9 cellular contexts compared by ENCODE assay signal in genomic region chr1:62530516-62531154, GRCh38.
DNase-seq lines count a peak whose midpoint lies in the region; ATAC-seq, FAIRE-seq and TF ChIP-seq lines count a peak whose summit lies in the region.
"Had no signal": no experiment of that assay in that cellular context is flagged by ENCODE, and none has a peak within 500 bp of the region (broad histone marks: within the 10 kb centered on the region; RNA-seq: fewer than 3 reads in every experiment).

No MANE protein-coding gene starts in this region.

- H3K27ac ChIP-seq in right lobe of liver = peak overlapping the region in 1 of 3 donors; percentile 63

- in situ Hi-C loops in Caki2 (cut with HindIII; ENCODE audit: low pct_unique_long_range_greater_than_20kb, low sequenced_read_pairs) = no loop called here

- TF ChIP-seq CTCF in LNCaP clone FGC (IDR thresholded peaks at IDR 0.05; ENCODE audit: control insufficient read depth, extremely low read depth, insufficient read depth) = peak; percentile 90
- TF ChIP-seq CTCF in chondrocyte (IDR thresholded peaks at IDR 0.05) = peak; percentile 88
- peak; percentile 65 to 79 (median 78) for TF ChIP-seq CTCF in right lobe of liver (IDR thresholded peaks at IDR 0.05)

- intact Hi-C loops in right lobe of liver (cut with DNase I) = no loop called here

- no peak for TF ChIP-seq POLR2A in right lobe of liver (IDR thresholded peaks at IDR 0.05)

- no peaks in the 10 kb centered on the region for H3K36me3 ChIP-seq in right lobe of liver

- peaks cover 0 to 23% (median 11%) of the 10 kb centered on the region in 4 donors for H3K4me1 ChIP-seq in right lobe of liver

- peak overlapping the region; percentile 50 for H3K27ac Mint-ChIP-seq in chondrocyte (ENCODE audit: unreplicated experiment)
- H3K27ac Mint-ChIP-seq: stimulated activated naive CD8-positive, alpha-beta T cell treated with anti-CD3 and anti-CD28 coated beads, Interleukin-15, Interleukin-2, amounts not matched to agents 100 ng/mL and 50 ng/mL, for 24 hours had no signal

- H3K36me3 Mint-ChIP-seq in chondrocyte (ENCODE audit: low read depth) = peaks cover 9% of the 10 kb centered on the region

- no peaks in the 10 kb centered on the region for H3K27me3 ChIP-seq in right lobe of liver

- 46% methylated on average over 6 of the region's 6 CpGs for WGBS in right lobe of liver (ENCODE audit: insufficient coverage, low coverage, low lambda C conversion rate, missing lambda C conversion rate)

- H3K27me3 Mint-ChIP-seq in chondrocyte (ENCODE audit: low read depth) = no peaks in the 10 kb centered on the region
- H3K27me3 Mint-ChIP-seq: stimulated activated naive CD8-positive, alpha-beta T cell treated with anti-CD3 and anti-CD28 coated beads, Interleukin-15, Interleukin-2, amounts not matched to agents 100 ng/mL and 50 ng/mL, for 24 hours had no signal

- no peak overlapping the region for H3K4me3 Mint-ChIP-seq in chondrocyte (ENCODE audit: unreplicated experiment)
- H3K4me3 Mint-ChIP-seq: stimulated activated naive CD8-positive, alpha-beta T cell treated with anti-CD3 and anti-CD28 coated beads, Interleukin-15, Interleukin-2, amounts not matched to agents 100 ng/mL and 50 ng/mL, for 24 hours had no signal

- ATAC-seq in right lobe of liver = peak; percentile 95 to 99 (median 96)
- no peak for ATAC-seq in GM18517 (IDR thresholded peaks at IDR 0.05; ENCODE audit: unreplicated experiment)

- H3K4me3 ChIP-seq in LNCaP clone FGC (ENCODE audit: low read depth, low read length) (no peak overlapping the region), right lobe of liver (no peak overlapping the region)

- DNase-seq in Caki2 (ENCODE audit: low read depth) = peak; percentile 21
- DNase-seq in LNCaP clone FGC (ENCODE audit: low read depth) = peak; percentile 63
- no peak for DNase-seq in chondrocyte (ENCODE audit: low spot score)
- peak; percentile 72 to 83 (median 77) for DNase-seq in right lobe of liver
- no peak for DNase-seq in RCC 7860 (ENCODE audit: low spot score)
- DNase-seq in NCI-H774 (lab: John Stamatoyannopoulos, UW) = no peak
- DNase-seq in SKM-1 treated with dmso at 0.1 percent for 144 hours (lab: John Stamatoyannopoulos, UW; ENCODE audit: unreplicated experiment) = no peak

- H3K9me3 Mint-ChIP-seq in chondrocyte (ENCODE audit: low read depth) = no peaks in the 10 kb centered on the region
- H3K9me3 Mint-ChIP-seq: stimulated activated naive CD8-positive, alpha-beta T cell treated with anti-CD3 and anti-CD28 coated beads, Interleukin-15, Interleukin-2, amounts not matched to agents 100 ng/mL and 50 ng/mL, for 24 hours had no signal

- no peaks in the 10 kb centered on the region for H3K9me3 ChIP-seq in right lobe of liver

- no peak for FAIRE-seq in RCC 7860 (lab: Jason Lieb, UNC)

- peaks cover 7% of the 10 kb centered on the region for H3K4me1 Mint-ChIP-seq in chondrocyte (ENCODE audit: low read depth)

Comparison
In these comparisons a context has a peak if more than half of its experiments do, and no peak if none do; other contexts are left out.
1. DNase-seq: peak in Caki2 (single experiment), LNCaP clone FGC (single experiment) and right lobe of liver (3 of 3); none in chondrocyte (single experiment), RCC 7860 (single experiment), NCI-H774 (single experiment) and SKM-1 treated with dmso at 0.1 percent for 144 hours (single experiment).
2. Peak in every context shown above with its lines, with median percentiles within 50 percentile points of each other: CTCF ChIP-seq.